ENCODE assay signal across 29 cellular contexts in the genomic region with DNA sequence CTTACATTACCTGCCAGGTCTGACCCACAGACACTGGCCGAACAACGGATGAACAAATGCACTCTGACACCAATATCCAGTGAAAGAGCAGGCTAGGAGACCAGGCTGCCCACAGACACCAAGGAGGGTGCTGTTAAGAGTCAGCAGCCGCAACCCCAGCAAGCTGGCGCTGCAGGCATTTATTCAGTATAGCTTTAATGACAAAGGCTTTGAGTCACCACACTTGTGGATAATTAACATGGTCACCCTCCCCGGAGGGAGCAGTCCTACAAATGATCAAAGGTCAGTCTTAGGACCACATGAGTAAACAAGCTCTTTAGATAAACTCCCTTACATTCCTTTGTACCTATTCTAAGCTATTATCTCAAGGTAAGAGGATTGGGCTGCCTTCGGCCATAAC.
"Had no signal": no experiment of that assay in that cellular context is flagged by ENCODE, and none has a peak within 500 bp of the region (broad histone marks: within the 10 kb centered on the region; RNA-seq: fewer than 3 reads in every experiment).

No MANE protein-coding gene starts in this region.

- H3K9me3 Mint-ChIP-seq: activated CD4-positive, alpha-beta memory T cell treated with anti-CD3 and anti-CD28 coated beads for 36 hours had no signal

- ATAC-seq: activated T-cell treated with anti-CD3 and anti-CD28 coated beads, Interleukin-2, amount 50 U/mL, for 4 hours; Panc1; Right ventricle myocardium inferior; T-cell had no signal

- H3K4me1 Mint-ChIP-seq: activated CD4-positive, alpha-beta T cell treated with anti-CD3 and anti-CD28 coated beads, Interleukin-2, amount 10 ng/mL, durations not matched to agents 7 days and 5 days; activated naive CD8-positive, alpha-beta T cell treated with anti-CD3 and anti-CD28 coated beads, Interleukin-2, amount 10 ng/mL, durations not matched to agents 7 days and 5 days; central memory CD8-positive, alpha-beta T cell; T-cell had no signal

- H3K27me3 Mint-ChIP-seq: activated CD4-positive, alpha-beta memory T cell treated with anti-CD3 and anti-CD28 coated beads for 36 hours; activated CD4-positive, alpha-beta T cell treated with anti-CD3 and anti-CD28 coated beads, Interleukin-2, amount 10 ng/mL, durations not matched to agents 7 days and 5 days; activated naive CD8-positive, alpha-beta T cell treated with anti-CD3 and anti-CD28 coated beads, Interleukin-2, amount 10 ng/mL, durations not matched to agents 7 days and 5 days; central memory CD8-positive, alpha-beta T cell; T-cell had no signal

- H3K36me3 Mint-ChIP-seq: activated CD4-positive, alpha-beta memory T cell treated with anti-CD3 and anti-CD28 coated beads for 36 hours; activated naive CD8-positive, alpha-beta T cell treated with anti-CD3 and anti-CD28 coated beads, Interleukin-2, amount 10 ng/mL, durations not matched to agents 7 days and 5 days; T-cell had no signal

- H3K27ac Mint-ChIP-seq: activated CD4-positive, alpha-beta memory T cell treated with anti-CD3 and anti-CD28 coated beads for 36 hours; activated CD4-positive, alpha-beta T cell treated with anti-CD3 and anti-CD28 coated beads, Interleukin-2, amount 10 ng/mL, durations not matched to agents 7 days and 5 days; activated naive CD8-positive, alpha-beta T cell treated with anti-CD3 and anti-CD28 coated beads, Interleukin-2, amount 10 ng/mL, durations not matched to agents 7 days and 5 days; T-cell had no signal

- H3K4me3 Mint-ChIP-seq: activated CD4-positive, alpha-beta memory T cell treated with anti-CD3 and anti-CD28 coated beads for 36 hours; activated CD4-positive, alpha-beta T cell treated with anti-CD3 and anti-CD28 coated beads, Interleukin-2, amount 10 ng/mL, durations not matched to agents 7 days and 5 days; activated naive CD8-positive, alpha-beta T cell treated with anti-CD3 and anti-CD28 coated beads, Interleukin-2, amount 10 ng/mL, durations not matched to agents 7 days and 5 days; activated T-cell treated with anti-CD3 and anti-CD28 coated beads, Interleukin-2, amount 50 U/mL, for 4 hours; central memory CD8-positive, alpha-beta T cell; T-cell had no signal

- DNase-seq: activated CD4-positive, alpha-beta memory T cell treated with anti-CD3 and anti-CD28 coated beads for 36 hours; activated CD4-positive, alpha-beta T cell treated with anti-CD3 and anti-CD28 coated beads, Interleukin-2, amount 10 ng/mL, durations not matched to agents 7 days and 5 days; activated CD4-positive, CD25-positive, alpha-beta regulatory T cell; activated CD8-positive, alpha-beta memory T cell treated with anti-CD3 and anti-CD28 coated beads for 24 hours; activated naive CD4-positive, alpha-beta T cell treated with anti-CD3 and anti-CD28 coated beads, Interleukin-2, amount 50 U/mL, for 16 hours; activated naive CD8-positive, alpha-beta T cell treated with anti-CD3 and anti-CD28 coated beads, Interleukin-2, amount 10 ng/mL, durations not matched to agents 7 days and 5 days; activated T-cell treated with anti-CD3 and anti-CD28 coated beads, Interleukin-2, amount 50 U/mL, for 4 hours; aorta; Kasumi-1; MV-4-11; NCI-H1092 treated with DMSO at 0.1 percent for 48 hours; NCI-H1417 treated with DMSO at 0.1 percent for 48 hours; NCI-H1694; NCI-H2029; NCI-H2107; NCI-H2171 treated with DMSO at 0.1 percent for 48 hours; NCI-H510A treated with DMSO at 0.1 percent for 48 hours; NCI-H69; NK-92 treated with Interleukin-12 subunit alpha and Interleukin-12 subunit beta, amount 100 ng/mL, for 24 hours; OCI-M1; RPMI8226; T-cell; T-helper 2 cell; T1000 had no signal

- H3K4me3 ChIP-seq: SK-N-MC had no signal

- H3K27ac ChIP-seq: SK-N-MC, VCaP had no signal
